ENCODE assay signal across 14 cellular contexts in the genomic region with DNA sequence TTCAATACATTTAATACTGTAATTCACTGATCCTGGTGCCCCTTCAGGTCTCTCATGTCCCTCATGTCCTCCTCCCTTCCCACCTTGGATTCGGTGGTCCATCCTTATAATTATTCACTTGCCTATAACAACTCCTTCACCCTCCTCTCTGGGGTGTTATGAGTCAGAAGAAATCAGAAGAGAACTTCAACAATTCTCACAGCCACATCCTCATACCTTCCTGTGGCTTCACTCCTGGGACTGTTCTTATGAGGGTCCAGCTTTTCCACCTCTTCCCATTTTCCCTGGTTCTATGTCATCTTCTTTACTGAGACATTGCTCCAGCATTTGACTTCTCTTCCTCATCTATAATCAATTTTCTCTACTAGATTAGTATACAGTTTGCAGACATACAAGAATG.
DNase-seq lines count a peak whose midpoint lies in the region; ATAC-seq lines count a peak whose summit lies in the region.
"Had no signal": no experiment of that assay in that cellular context is flagged by ENCODE, and none has a peak within 500 bp of the region (broad histone marks: within the 10 kb centered on the region; RNA-seq: fewer than 3 reads in every experiment).

No MANE protein-coding gene starts in this region.

- ATAC-seq in HG02840 (IDR thresholded peaks at IDR 0.05; ENCODE audit: low FRiP score, unreplicated experiment) (no peak), HG02870 (IDR thresholded peaks at IDR 0.05; ENCODE audit: unreplicated experiment) (no peak)
- ATAC-seq: A549; CD8-positive, alpha-beta T cell; GM12878 had no signal

- DNase-seq in ELR (ENCODE audit: low read depth), result peak; percentile 31
- DNase-seq in HT1080 (ENCODE audit: low read depth), result peak; percentile 38
- peak; percentile 55 for DNase-seq in kidney tubule cell (ENCODE audit: low spot score)
- DNase-seq: AML-193; Caco-2; Calu3; CD4-positive, alpha-beta T cell; CD8-positive, alpha-beta T cell; DMS79 treated with DMSO at 0.1 percent for 48 hours; GDM1 had no signal
